14 cellular contexts compared by ENCODE assay signal in the genomic region with DNA sequence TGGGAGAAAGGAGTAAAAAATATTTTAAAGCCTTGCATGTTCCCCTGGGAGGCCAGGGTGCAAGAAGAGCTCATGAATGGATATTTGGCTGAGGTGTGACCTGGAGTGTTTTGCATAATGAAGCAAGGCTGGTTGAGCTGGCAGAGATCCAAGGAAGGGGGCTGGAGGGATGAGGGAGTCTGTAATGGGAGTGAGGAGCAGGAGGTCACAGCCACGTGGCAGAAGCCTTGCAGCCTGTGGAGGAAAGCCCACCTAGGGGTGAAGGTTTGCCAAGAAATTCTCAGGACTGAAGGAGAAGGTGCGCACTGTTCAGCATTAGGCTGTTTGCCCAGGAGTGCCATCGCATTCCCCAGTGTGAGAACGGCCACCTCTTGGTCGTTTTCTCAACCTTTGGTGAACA. TPM values are rescaled to one million over a fixed set of nuclear protein-coding genes. Genes with fewer than 3 reads are reported as not detected.
A peak's percentile ranks its signal among the peaks of the same experiment; 100 is the strongest.
DNase-seq lines count a peak whose midpoint lies in the region; ATAC-seq, FAIRE-seq and TF ChIP-seq lines count a peak whose summit lies in the region.
"Had no signal": no experiment of that assay in that cellular context is flagged by ENCODE, and none has a peak within 500 bp of the region (broad histone marks: within the 10 kb centered on the region; RNA-seq: fewer than 3 reads in every experiment).

No MANE protein-coding gene starts in this region.

- no peak for TF ChIP-seq RAD21 in IMR-90 (IDR thresholded peaks at IDR 0.05; ENCODE audit: low read length)
- TF ChIP-seq RAD21 in H1 (IDR thresholded peaks at IDR 0.05 in 1 of 2, conservative IDR thresholded peaks at IDR 0.05 in 1 of 2; ENCODE audit: low read depth in 2 of 2, low read length in 2 of 2) = no peak

- H3K79me1 ChIP-seq in IMR-90 (ENCODE audit: low read depth in 1 of 2, low read length in 2 of 2) (peaks cover 0 to 5% of the 10 kb centered on the region in 2 experiments; a peak in 2 of 4 replicates), H1 (ENCODE audit: low read depth, low read length) (no peaks in the 10 kb centered on the region)

- H3K18ac ChIP-seq in IMR-90 (ENCODE audit: low read depth, low read length) (peak overlapping the region; percentile 3; the same call in 1 of the 2 replicates), H1 (ENCODE audit: extremely low read depth, low read length) (no peak overlapping the region)

- H3K9me3 ChIP-seq in IMR-90 (ENCODE audit: control insufficient read depth, insufficient read depth, low read length) (no peaks in the 10 kb centered on the region), H1 (ENCODE audit: insufficient read depth in 2 of 2, low read depth in 1 of 2, low read length in 1 of 2) (no peaks in the 10 kb centered on the region)

- H2BK12ac ChIP-seq in H1 (ENCODE audit: low read depth, low read length) = no peak overlapping the region

- DNase-seq in NCI-H1417 (lab: John Stamatoyannopoulos, UW) (peak in 2 of 3 experiments; percentile 60 to 77), NCI-H1417 treated with DMSO at 0.1 percent for 48 hours (lab: John Stamatoyannopoulos, UW) (no peak), IMR-90 (no peak), NCI-H2171 treated with DMSO at 0.1 percent for 48 hours (lab: John Stamatoyannopoulos, UW) (peak; percentile 63), H1 (ENCODE audit: low read depth in 1 of 2, low spot score in 2 of 2) (no peak), HT-29 (ENCODE audit: low spot score) (no peak), GM19240 (ENCODE audit: insufficient read length, low spot score) (no peak)
- DNase-seq: C1 segment of cervical spinal cord, H7, NCI-H2029 treated with DMSO at 0.1 percent for 48 hours, PC-9, T-helper 1 cell had no signal

- H3K23ac ChIP-seq in IMR-90 (ENCODE audit: low read depth, low read length) (no peak overlapping the region), H1 (ENCODE audit: insufficient read length) (no peak overlapping the region)

- H3K4me1 ChIP-seq in IMR-90 (ENCODE audit: control insufficient read depth, insufficient read depth, low read length) (peaks cover 13% of the 10 kb centered on the region), H1 (replicated peaks in 1 of 4; ENCODE audit: control insufficient read depth in 3 of 4, insufficient read depth in 4 of 4, low read length in 3 of 4) (no peaks in the 10 kb centered on the region)

- intact Hi-C loops in IMR-90 (cut with micrococcal nuclease) = loop anchor here (5.0 kb wide), 1 partner anchor 36 kb away; no protein-coding TSS in a partner anchor

- peak overlapping the region; percentile 72 for H2BK120ac ChIP-seq in IMR-90 (ENCODE audit: low read depth, low read length)
- H2BK120ac ChIP-seq in H1 (replicated peaks; ENCODE audit: low read depth, low read length) = no peak overlapping the region

- H4K5ac ChIP-seq in IMR-90 (ENCODE audit: low read depth, low read length) = no peak overlapping the region
- H4K5ac ChIP-seq in H1 (ENCODE audit: insufficient read length, low read depth, low read length) = no peak overlapping the region

- peak overlapping the region; percentile 53 for H3K4ac ChIP-seq in IMR-90 (ENCODE audit: low read depth, low read length)
- H3K4ac ChIP-seq in H1 (replicated peaks; ENCODE audit: insufficient read length, low read depth, low read length) = no peak overlapping the region

- H2BK15ac ChIP-seq in IMR-90 (ENCODE audit: low read depth, low read length) = peak overlapping the region; percentile 59; the same call in 2 of the 3 replicates
- H2BK15ac ChIP-seq in H1 (ENCODE audit: low read length) = 0 out of 2 replicates have a peak overlapping the region, but pooled peaks have one; percentile 61

- POLR2A ChIA-PET in IMR-90 (lab: Charles Lee; ENCODE audit: unreplicated experiment) (no interaction called here), H1 (lab: Charles Lee; ENCODE audit: partially characterized antibody) (interaction anchor here (0.6 to 1.0 kb wide), 2 partner anchors 16 to 743 kb away, joined by 3 to 4 read pairs; no protein-coding TSS in a partner anchor)

- 93% methylated on average over 2 of the region's 5 CpGs; no CpG with 5 or more reads in 1 of the 2 experiments for WGBS in IMR-90 (ENCODE audit: extremely low coverage in 2 of 2, insufficient read length in 1 of 2), 2 experiments
- 83% methylated on average over 5 of the region's 5 CpGs; no CpG with 5 or more reads in 1 of the 2 experiments for WGBS in H1 (ENCODE audit: extremely low coverage in 1 of 2, insufficient coverage in 1 of 2, insufficient read length in 1 of 2, insufficient replicate concordance in 2 of 2, low coverage in 1 of 2, low lambda C conversion rate in 2 of 2, missing lambda C conversion rate in 1 of 2), 2 experiments

- peak overlapping the region; percentile 9 for H2AFZ ChIP-seq in IMR-90 (replicated peaks; ENCODE audit: low read length, poor library complexity)
- H2AFZ ChIP-seq in H1 (ENCODE audit: low read length) = no peak overlapping the region
- H2AFZ ChIP-seq: PC-9 had no signal

- TF ChIP-seq CTCF in IMR-90 (conservative IDR thresholded peaks at IDR 0.05; ENCODE audit: low read depth, low read length) (no peak), H1 (IDR thresholded peaks at IDR 0.05; ENCODE audit: control extremely low read depth in 1 of 3, insufficient read depth in 1 of 3, low read depth in 1 of 3, low read length in 3 of 3) (no peak)

- H2AK9ac ChIP-seq in IMR-90 (replicated peaks; ENCODE audit: low read depth, low read length, poor library complexity) = no peak overlapping the region

- H2AK5ac ChIP-seq in IMR-90 (ENCODE audit: low read depth, low read length) = peak overlapping the region; percentile 68
- H2AK5ac ChIP-seq in H1 (ENCODE audit: low read depth, low read length) = no peak overlapping the region

- H3K36me3 ChIP-seq in IMR-90 (ENCODE audit: control insufficient read depth, insufficient read depth, low read length) (no peaks in the 10 kb centered on the region), H1 (ENCODE audit: control insufficient read depth in 2 of 4, insufficient read depth in 4 of 4, low read length in 3 of 4) (no peaks in the 10 kb centered on the region)

- H3K9me1 ChIP-seq in IMR-90 (ENCODE audit: insufficient read depth, low read length) = peaks cover 4% of the 10 kb centered on the region

- no peak overlapping the region; a peak in 1 of 4 replicates for H4K8ac ChIP-seq in IMR-90 (ENCODE audit: low read depth in 2 of 2, low read length in 2 of 2)
- H4K8ac ChIP-seq in H1 (ENCODE audit: extremely low read depth, insufficient read depth, low read length) = no peak overlapping the region

- H2BK20ac ChIP-seq in IMR-90 (ENCODE audit: low read depth, low read length) (peak overlapping the region; percentile 63), H1 (ENCODE audit: low read length) (no peak overlapping the region)

- TF ChIP-seq POLR2A in IMR-90 (IDR thresholded peaks at IDR 0.05; ENCODE audit: low read depth, low read length) (no peak), H1 (IDR thresholded peaks at IDR 0.05; ENCODE audit: control extremely low read depth in 1 of 2, low read depth in 2 of 2, low read length in 2 of 2) (no peak)

- H3K4me3 ChIP-seq in IMR-90 (ENCODE audit: insufficient read depth, low read depth, low read length) (no peak overlapping the region), H1 (ENCODE audit: extremely low read depth in 1 of 4, insufficient read depth in 2 of 4, low read depth in 3 of 4, low read length in 4 of 4) (no peak overlapping the region)
- H3K4me3 ChIP-seq: GM12878, PC-9 had no signal

- H4K91ac ChIP-seq in IMR-90 (ENCODE audit: insufficient read depth, low read depth, low read length) (peak overlapping the region; percentile 43; the same call in 1 of the 2 replicates), H1 (replicated peaks; ENCODE audit: insufficient read length, low read length) (no peak overlapping the region)

- in situ Hi-C loops in IMR-90 (cut with MboI; ENCODE audit: low sequenced_read_pairs) = no loop called here

- no TSS peak for BruUV-seq in IMR-90 (replicated peaks; lab: Mats Ljungman, UMichigan)

- no peak overlapping the region for H2BK5ac ChIP-seq in IMR-90 (ENCODE audit: low read depth, low read length, poor library complexity, severe bottlenecking)
- H2BK5ac ChIP-seq in H1 (ENCODE audit: low read depth, low read length) = no peak overlapping the region

- H3K14ac ChIP-seq in IMR-90 (replicated peaks; ENCODE audit: low read depth, low read length) = 0 out of 2 replicates have a peak overlapping the region, but pooled peaks have one; percentile 1
- H3K14ac ChIP-seq in H1 (ENCODE audit: insufficient read length) = no peak overlapping the region

- no peak for ATAC-seq in IMR-90 (ENCODE audit: low read depth)
- no peak for ATAC-seq in esophagus mucosa
- ATAC-seq: GM12878 had no signal

- H3K4me2 ChIP-seq in IMR-90 (ENCODE audit: low read depth, low read length) (no peak overlapping the region), H1 (ENCODE audit: insufficient read depth in 1 of 2, low read depth in 2 of 2, low read length in 2 of 2) (no peak overlapping the region)
- H3K4me2 ChIP-seq: PC-9 had no signal

- FAIRE-seq in H1 (lab: Jason Lieb, UNC) = no peak
- FAIRE-seq: GM12878 had no signal

- H3K27me3 ChIP-seq in IMR-90 (ENCODE audit: control insufficient read depth, insufficient read depth, low read length) = no peaks in the 10 kb centered on the region
- H3K27me3 ChIP-seq in H1 (replicated peaks in 1 of 4; ENCODE audit: control insufficient read depth in 3 of 4, extremely low read depth in 1 of 4, insufficient read depth in 3 of 4, low read length in 3 of 4) = no peaks in the 10 kb centered on the region

- no peak overlapping the region for H3K56ac ChIP-seq in IMR-90 (ENCODE audit: extremely low read depth, insufficient read depth, low read length)
- H3K56ac ChIP-seq in H1 (replicated peaks; ENCODE audit: insufficient read length, low read depth, low read length) = no peak overlapping the region

- H3K79me2 ChIP-seq in H1 (ENCODE audit: control insufficient read depth in 1 of 2, insufficient read depth in 2 of 2, low read length in 2 of 2) = no peaks in the 10 kb centered on the region

- H3K27ac ChIP-seq in IMR-90 (ENCODE audit: insufficient read depth, low read length) = no peak overlapping the region
- no peak overlapping the region for H3K27ac ChIP-seq in H1 (ENCODE audit: low read depth, low read length)
- H3K27ac ChIP-seq: PC-9 had no signal

- dilution Hi-C loops in IMR-90 (cut with HindIII; ENCODE audit: low sequenced_read_pairs, unreplicated experiment) = no loop called here

- H3K23me2 ChIP-seq in H1 (ENCODE audit: low read depth, low read length) = no peaks in the 10 kb centered on the region; the same call in 1 of the 2 replicates

- no peak for TF ChIP-seq EP300 in H1 (IDR thresholded peaks at IDR 0.05; ENCODE audit: borderline replicate concordance in 1 of 2, low read depth in 2 of 2, low read length in 2 of 2)

- H4K20me1 ChIP-seq in IMR-90 (ENCODE audit: insufficient read depth, low read length) (no peaks in the 10 kb centered on the region), H1 (replicated peaks in 1 of 2; ENCODE audit: control insufficient read depth in 1 of 2, insufficient read depth in 2 of 2, low read length in 2 of 2) (no peaks in the 10 kb centered on the region)

- H3K9ac ChIP-seq in IMR-90 (ENCODE audit: low read depth, low read length) (no peak overlapping the region), H1 (replicated peaks in 1 of 4; ENCODE audit: extremely low read depth in 1 of 4, low read depth in 3 of 4, low read length in 3 of 4) (no peak overlapping the region)

- CTCF ChIA-PET in IMR-90 (lab: Yijun Ruan, JAX) (interaction anchor here (0.6 kb wide), 1 partner anchor 223 kb away, joined by 3 read pairs; no protein-coding TSS in a partner anchor), H1 (lab: Charles Lee; ENCODE audit: partially characterized antibody) (interaction anchor here (0.8 to 5.7 kb wide), 4 partner anchors 11 to 278 kb away, joined by 3 to 25 read pairs (median 6); no protein-coding TSS in a partner anchor)

RNA-seq across cellular contexts. Expression of a gene that starts 40.3 kb away (rescaled TPM):
- total RNA-seq in IMR-90 (2012; rRNA removed) (136 and 170 TPM in 2 replicates), esophagus mucosa (37.7 TPM)
- polyA plus RNA-seq in IMR-90 (2012; rRNA removed) (57.7 and 64.3 TPM in 2 replicates), H1 (2011; rRNA removed) (1.1 TPM in 2 replicates)
- 23.4 and 27.5 TPM in 2 replicates for polyA plus RNA-seq in IMR-90 (2012; cell fraction: cytosol; rRNA removed)
- 31.8 and 116 TPM in 2 replicates for polyA plus RNA-seq in IMR-90 (2012; cell fraction: nucleus; rRNA removed; ENCODE audit: low replicate concordance)
- total RNA-seq in H1 (2021; fragmentation: NEBNext Ultra II Directional; extraction: Animal tissue kit (Norgen Biotek cat#: 25700)) = 3.1 and 4.6 TPM in 2 replicates
- polyA plus RNA-seq in H1 (2011; cell fraction: cytosol; rRNA removed) = 1.2 TPM
- 0.98 TPM for polyA plus RNA-seq in H1 (2011; cell fraction: nucleus; rRNA removed)
- 1.2 to 2.2 TPM (median 1.6 TPM) in 4 replicates for polyA plus RNA-seq in H1 (2012, experiment 1 of 2)
- 0.33 TPM for polyA plus RNA-seq in H1 (2012, experiment 2 of 2)
- 2.4 TPM for polyA plus RNA-seq in H1 (2013, experiment 1 of 2)
- 3.0 TPM for polyA plus RNA-seq in H1 (2013, experiment 2 of 2)
- polyA minus RNA-seq in H1 (2011; rRNA and poly(A)+ RNA removed) = 4.9 and 7.4 TPM in 2 replicates
- polyA minus RNA-seq in H1 (2011; cell fraction: cytosol; rRNA and poly(A)+ RNA removed) = 1.9 TPM
- 2.3 TPM for polyA minus RNA-seq in H1 (2011; cell fraction: nucleus; rRNA and poly(A)+ RNA removed)
- total RNA-seq in HT-29 (2014; rRNA removed; shearing (Covaris generic)) = 25.8 and 34.0 TPM in 2 replicates

Comparison
In these comparisons a context has a peak if more than half of its experiments do, and no peak if none do; other contexts are left out.
1. DNase-seq: peak in NCI-H1417 (2 of 3) and NCI-H2171 treated with DMSO at 0.1 percent for 48 hours (single experiment); none in NCI-H1417 treated with DMSO at 0.1 percent for 48 hours (single experiment), IMR-90 (single experiment), H1 (0 of 2), HT-29 (single experiment) and GM19240 (single experiment).